In the genomic region with DNA sequence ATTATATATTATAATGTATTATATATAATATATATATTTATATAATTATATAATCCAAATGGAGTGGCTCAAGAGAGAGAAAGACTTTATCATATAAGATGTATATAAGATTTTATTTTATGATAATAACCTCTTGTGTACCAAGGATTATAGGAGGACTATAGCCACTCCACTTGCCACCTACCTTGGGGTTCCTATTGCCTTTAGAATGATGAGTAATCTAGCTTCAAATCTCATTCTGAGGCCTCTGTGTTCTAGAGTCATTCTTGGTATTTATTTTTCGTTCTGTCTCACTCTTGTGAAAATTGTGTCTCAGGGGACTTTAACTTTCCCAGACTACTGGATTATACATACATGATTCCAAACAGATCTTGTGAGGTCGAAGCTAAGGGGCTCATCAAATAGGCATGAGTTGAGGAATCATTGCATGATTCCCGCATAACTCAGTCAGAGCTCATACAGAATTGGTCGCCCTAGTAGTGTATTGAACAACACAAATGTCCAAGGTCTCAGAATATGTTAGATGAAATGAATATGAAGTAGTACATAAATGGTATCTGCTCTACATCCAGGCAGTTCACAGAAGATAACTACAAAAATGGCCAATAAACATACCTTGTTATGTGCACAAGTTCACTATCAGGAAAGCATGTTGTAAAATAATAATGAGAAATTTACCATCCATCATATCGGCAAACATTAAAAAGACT, we compare ENCODE assay signal across 19 cellular contexts.
DNase-seq lines count a peak whose midpoint lies in the region; ATAC-seq and TF ChIP-seq lines count a peak whose summit lies in the region.
"Had no signal": no experiment of that assay in that cellular context is flagged by ENCODE, and none has a peak within 500 bp of the region (broad histone marks: within the 10 kb centered on the region; RNA-seq: fewer than 3 reads in every experiment).

No MANE protein-coding gene starts in this region.

- DNase-seq in activated naive CD4-positive, alpha-beta T cell treated with anti-CD3 and anti-CD28 coated beads, Interleukin-2, amount 50 U/mL, for 72 hours (ENCODE audit: low spot score in 2 of 2) = no peak
- DNase-seq in activated naive CD4-positive, alpha-beta T cell treated with anti-CD3 and anti-CD28 coated beads, Interleukin-2, amount 50 U/mL, for 16 hours = no peak
- DNase-seq in NOMO-1 treated with DMSO at 0.1 percent for 48 hours (lab: John Stamatoyannopoulos, UW; ENCODE audit: unreplicated experiment) (peak; percentile 16), left kidney (ENCODE audit: low read depth, low spot score) (peak; percentile 4), NCI-H524 (lab: John Stamatoyannopoulos, UW) (no peak), activated gamma-delta T cell (lab: John Stamatoyannopoulos, UW) (no peak), ascending aorta (ENCODE audit: low spot score in 2 of 2) (no peak)
- DNase-seq: ACHN; C1 segment of cervical spinal cord; CD8-positive, alpha-beta memory T cell; DMS53; EL; MV-4-11; NCI-H1694 treated with DMSO at 0.1 percent for 48 hours; NCI-H345; NCI-H526 had no signal

- no peaks in the 10 kb centered on the region for H3K36me3 ChIP-seq in ascending aorta

- H3K27ac Mint-ChIP-seq in activated naive CD4-positive, alpha-beta T cell treated with anti-CD3 and anti-CD28 coated beads, Interleukin-2, amount 50 U/mL, for 72 hours = no peak overlapping the region

- no peaks in the 10 kb centered on the region for H3K9me3 ChIP-seq in ascending aorta

- H3K27ac ChIP-seq in ascending aorta = no peak overlapping the region
- H3K27ac ChIP-seq: SK-N-MC had no signal

- no peaks in the 10 kb centered on the region for H3K27me3 ChIP-seq in ascending aorta

- no peak for TF ChIP-seq CTCF in ascending aorta (IDR thresholded peaks at IDR 0.05)

- no peak overlapping the region for H3K4me3 ChIP-seq in ascending aorta
- H3K4me3 ChIP-seq: GM12878, SK-N-MC had no signal

- no peaks in the 10 kb centered on the region for H3K9me3 Mint-ChIP-seq in activated naive CD4-positive, alpha-beta T cell treated with anti-CD3 and anti-CD28 coated beads, Interleukin-2, amount 50 U/mL, for 72 hours

- peak; percentile 71 to 82 for ATAC-seq in activated naive CD4-positive, alpha-beta T cell treated with anti-CD3 and anti-CD28 coated beads, Interleukin-2, amount 50 U/mL, for 72 hours
- ATAC-seq: GM12878, Right ventricle myocardium inferior had no signal

- no peaks in the 10 kb centered on the region for H3K36me3 Mint-ChIP-seq in activated naive CD4-positive, alpha-beta T cell treated with anti-CD3 and anti-CD28 coated beads, Interleukin-2, amount 50 U/mL, for 72 hours
- H3K36me3 Mint-ChIP-seq: CD8-positive, alpha-beta memory T cell had no signal

- intact Hi-C loops in ascending aorta (cut with DNase I) = no loop called here

- H3K4me1 ChIP-seq in ascending aorta = no peaks in the 10 kb centered on the region

Comparison
In these comparisons a context has a peak if more than half of its experiments do, and no peak if none do; other contexts are left out.
1. DNase-seq: peak in NOMO-1 treated with DMSO at 0.1 percent for 48 hours (single experiment) and left kidney (single experiment); none in activated naive CD4-positive, alpha-beta T cell treated with anti-CD3 and anti-CD28 coated beads, Interleukin-2, amount 50 U/mL, for 72 hours (0 of 2), activated naive CD4-positive, alpha-beta T cell treated with anti-CD3 and anti-CD28 coated beads, Interleukin-2, amount 50 U/mL, for 16 hours (single experiment), NCI-H524 (0 of 2), activated gamma-delta T cell (single experiment) and ascending aorta (0 of 2).